Comparison of ENCODE assay signal across 20 cellular contexts in the genomic region with DNA sequence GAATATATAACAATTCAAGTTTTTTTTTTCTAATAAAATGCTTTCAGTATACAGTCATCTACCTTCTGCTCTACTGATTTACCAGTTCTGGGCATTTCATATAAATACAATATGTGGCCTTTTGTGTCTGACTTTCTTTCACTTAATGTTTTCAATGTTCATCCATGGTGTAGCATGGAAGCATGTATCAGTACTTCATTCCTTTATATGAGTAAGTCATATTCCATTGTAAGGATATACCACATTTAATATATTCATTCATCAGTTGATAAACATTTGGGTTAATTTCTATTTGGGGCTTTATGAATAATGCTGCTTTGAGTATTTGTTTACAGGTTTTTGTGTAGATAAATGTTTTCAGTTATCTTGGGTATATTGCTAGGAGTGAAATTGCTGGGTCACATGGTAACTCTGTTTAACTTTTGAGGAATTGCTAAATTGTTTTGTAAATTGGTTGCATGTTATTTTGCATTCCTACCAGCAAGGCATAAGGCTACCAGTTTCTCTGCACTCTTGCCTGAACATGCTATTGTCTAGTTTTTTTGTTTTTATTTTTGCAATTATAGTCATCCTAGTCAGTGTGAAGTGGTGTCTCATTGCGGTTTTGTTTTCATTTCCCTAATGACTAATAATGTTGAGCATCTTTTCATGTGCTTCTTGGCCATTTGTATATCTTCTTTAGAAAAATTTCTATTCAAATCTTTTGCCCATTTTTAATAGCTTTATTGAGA.
DNase-seq lines count a peak whose midpoint lies in the region; ATAC-seq, FAIRE-seq and TF ChIP-seq lines count a peak whose summit lies in the region.
"Had no signal": no experiment of that assay in that cellular context is flagged by ENCODE, and none has a peak within 500 bp of the region (broad histone marks: within the 10 kb centered on the region; RNA-seq: fewer than 3 reads in every experiment).

No MANE protein-coding gene starts in this region.

- in situ Hi-C loops in GM13977 (cut with MboI; ENCODE audit: low pct_unique_long_range_greater_than_20kb, low sequenced_read_pairs, unreplicated experiment), result no loop called here

- FAIRE-seq in colon (lab: Jason Lieb, UNC), result peak; percentile 21
- FAIRE-seq: GM18507 had no signal

- no peaks in the 10 kb centered on the region for H3K27me3 Mint-ChIP-seq in type B pancreatic cell

- no peak overlapping the region for H3K27ac Mint-ChIP-seq in type B pancreatic cell
- H3K27ac Mint-ChIP-seq: activated CD4-positive, alpha-beta T cell treated with anti-CD3 and anti-CD28 coated beads for 36 hours had no signal

- no peaks in the 10 kb centered on the region for H3K9me3 Mint-ChIP-seq in type B pancreatic cell

- H3K4me1 Mint-ChIP-seq in type B pancreatic cell (ENCODE audit: unreplicated experiment), result no peaks in the 10 kb centered on the region
- H3K4me1 Mint-ChIP-seq: activated CD4-positive, alpha-beta T cell treated with anti-CD3 and anti-CD28 coated beads for 36 hours had no signal

- no peaks in the 10 kb centered on the region for H3K36me3 Mint-ChIP-seq in type B pancreatic cell

- ATAC-seq in GM18520 (IDR thresholded peaks at IDR 0.05; ENCODE audit: unreplicated experiment), result peak; percentile 95
- peak; percentile 70 for ATAC-seq in GM21619 (IDR thresholded peaks at IDR 0.05; ENCODE audit: unreplicated experiment)
- peak; percentile 89 for ATAC-seq in HG03520 (IDR thresholded peaks at IDR 0.05; ENCODE audit: unreplicated experiment)
- ATAC-seq: activated CD4-positive, alpha-beta T cell treated with anti-CD3 and anti-CD28 coated beads for 36 hours; left colon had no signal

- no peak overlapping the region for H3K4me3 Mint-ChIP-seq in type B pancreatic cell
- H3K4me3 Mint-ChIP-seq: activated CD4-positive, alpha-beta T cell treated with anti-CD3 and anti-CD28 coated beads for 36 hours had no signal

- DNase-seq in NCI-H2081 (lab: John Stamatoyannopoulos, UW) (no peak), type B pancreatic cell (ENCODE audit: extremely low spot score, unreplicated experiment) (no peak), GM13977 (ENCODE audit: low spot score) (no peak), NCI-H1105 (lab: John Stamatoyannopoulos, UW) (no peak)
- DNase-seq: activated CD4-positive, alpha-beta T cell treated with anti-CD3 and anti-CD28 coated beads for 36 hours; AML-193; aorta; DND-41; effector CD8-positive, alpha-beta T cell; glutamatergic neuron; GOT3; left colon; stimulated activated CD4-positive, alpha-beta T cell treated with anti-CD3 and anti-CD28 coated beads, Interleukin-4, amount 100 ng/mL, for 1 hour; stimulated activated naive CD4-positive, alpha-beta T cell treated with Interleukin-2 at 50 U/mL for 16 hours; SW 1271 had no signal

- TF ChIP-seq CTCF in type B pancreatic cell (conservative IDR thresholded peaks at IDR 0.05) (no peak), GM13977 (IDR thresholded peaks at IDR 0.05; ENCODE audit: extremely low read depth, insufficient read depth, missing control alignments) (no peak)
